In the genomic region with DNA sequence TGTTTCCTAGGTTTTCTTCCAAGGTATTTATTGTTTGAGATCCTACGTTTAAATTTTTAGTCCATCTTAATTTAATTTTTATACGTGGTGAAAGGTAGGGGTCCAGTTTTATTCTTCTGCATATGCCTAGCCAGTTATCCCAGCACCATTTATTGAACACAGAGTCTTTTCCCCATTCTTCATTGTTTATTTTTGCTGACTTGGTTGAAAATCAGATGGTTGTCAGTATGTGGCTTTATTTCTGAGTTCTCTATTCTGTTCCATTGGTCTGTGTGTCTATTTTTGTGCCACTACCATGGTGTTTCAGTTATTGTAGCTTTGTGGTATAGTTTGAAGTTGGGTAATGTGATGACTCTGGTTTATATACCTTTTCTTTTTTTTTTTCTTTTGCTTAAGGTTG, we compare ENCODE assay signal across 8 cellular contexts.
"Had no signal": no experiment of that assay in that cellular context is flagged by ENCODE, and none has a peak within 500 bp of the region (broad histone marks: within the 10 kb centered on the region; RNA-seq: fewer than 3 reads in every experiment).

No MANE protein-coding gene starts in this region.

- H3K4me3 ChIP-seq: GM12878 had no signal

- DNase-seq: GDM1, GF-D8 had no signal

- ATAC-seq: GM12878 had no signal

- FAIRE-seq: G401.6, GM12878, GM12891, GM12892, GM18507, GM19239 had no signal
